In the genomic region with DNA sequence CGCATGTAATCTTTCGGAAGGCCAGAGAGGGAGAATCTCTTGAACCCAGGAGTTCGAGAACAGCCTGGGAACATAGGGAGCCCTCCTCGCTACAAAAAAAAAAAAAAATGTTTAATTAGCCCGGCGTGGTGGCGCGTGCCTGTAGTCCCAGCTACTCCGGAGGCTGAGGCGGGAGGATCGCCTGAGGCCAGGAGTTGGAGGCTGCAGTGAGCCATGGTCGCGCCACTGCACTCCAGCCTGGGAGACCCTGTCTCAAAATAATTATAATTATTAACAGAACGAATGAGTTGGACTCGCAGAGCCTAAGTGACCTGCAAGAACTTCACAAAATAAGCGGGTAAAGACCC, we compare ENCODE assay signal across 8 cellular contexts. TPM values are rescaled to one million over a fixed set of nuclear protein-coding genes. Genes with fewer than 3 reads are reported as not detected.
DNase-seq lines count a peak whose midpoint lies in the region; ATAC-seq and TF ChIP-seq lines count a peak whose summit lies in the region.

No MANE protein-coding gene starts in this region.

- TF ChIP-seq CTCF in KMS-11 (conservative IDR thresholded peaks at IDR 0.05; ENCODE audit: low read depth, low read length) = no peak

- H4K20me1 ChIP-seq in BLaER1 = peaks cover 7% of the 10 kb centered on the region
- H4K20me1 ChIP-seq in KMS-11 (ENCODE audit: insufficient read depth) = no peaks in the 10 kb centered on the region

- peak overlapping the region; percentile 94 for H3K4me3 ChIP-seq in BLaER1
- no peak overlapping the region for H3K4me3 ChIP-seq in KMS-11 (IDR thresholded peaks at IDR 0.05; ENCODE audit: insufficient read depth, low read depth, low read length)

- H3K79me2 ChIP-seq in KMS-11 (ENCODE audit: insufficient read depth, low read depth) = peaks cover 14% of the 10 kb centered on the region

- peaks cover 25% of the 10 kb centered on the region for H3K4me1 ChIP-seq in BLaER1
- H3K4me1 ChIP-seq in KMS-11 (ENCODE audit: low read depth, poor library complexity, severe bottlenecking) = peaks cover 11% of the 10 kb centered on the region

- no peaks in the 10 kb centered on the region for H3K27me3 ChIP-seq in BLaER1
- H3K27me3 ChIP-seq in KMS-11 (ENCODE audit: insufficient read depth, low read depth) = no peaks in the 10 kb centered on the region

- peaks cover 0 to 2% of the 10 kb centered on the region in 2 donors for H3K4me1 Mint-ChIP-seq in natural killer cell treated with Interleukin-12 subunit alpha and Interleukin-12 subunit beta and Interleukin-15 and Interleukin-18, amount 100 ng/mL, for 72 hours (ENCODE audit: low read depth in 2 of 2)

- peak overlapping the region; percentile 86 for H3K4me2 ChIP-seq in BLaER1
- peak overlapping the region; percentile 72 for H3K4me2 ChIP-seq in KMS-11

- H2AFZ ChIP-seq in KMS-11 (ENCODE audit: low read depth) = peak overlapping the region; percentile 100

- H3K4me3 Mint-ChIP-seq in natural killer cell treated with Interleukin-12 subunit alpha and Interleukin-12 subunit beta and Interleukin-15 and Interleukin-18, amount 100 ng/mL, for 72 hours = peak overlapping the region; percentile 89

- H3K27ac ChIP-seq in BLaER1 (peak overlapping the region; percentile 93), KMS-11 (peak overlapping the region; percentile 62)

- no peak for ATAC-seq in natural killer cell treated with Interleukin-12 subunit alpha and Interleukin-12 subunit beta and Interleukin-15 and Interleukin-18, amount 100 ng/mL, for 72 hours
- ATAC-seq in HG02588 (IDR thresholded peaks at IDR 0.05; ENCODE audit: unreplicated experiment) (no peak), GM18511 (IDR thresholded peaks at IDR 0.05; ENCODE audit: unreplicated experiment) (no peak)

- H3K27me3 Mint-ChIP-seq in natural killer cell treated with Interleukin-12 subunit alpha and Interleukin-12 subunit beta and Interleukin-15 and Interleukin-18, amount 100 ng/mL, for 72 hours = no peaks in the 10 kb centered on the region

- H3K9me3 ChIP-seq in BLaER1 = no peaks in the 10 kb centered on the region

- peaks cover 40% of the 10 kb centered on the region for H3K36me3 ChIP-seq in BLaER1
- peaks cover 5% of the 10 kb centered on the region; the same call in 1 of the 2 replicates for H3K36me3 ChIP-seq in KMS-11 (ENCODE audit: insufficient read depth)

- no peaks in the 10 kb centered on the region for H3K9me3 Mint-ChIP-seq in natural killer cell treated with Interleukin-12 subunit alpha and Interleukin-12 subunit beta and Interleukin-15 and Interleukin-18, amount 100 ng/mL, for 72 hours

- H3K27ac Mint-ChIP-seq in natural killer cell treated with Interleukin-12 subunit alpha and Interleukin-12 subunit beta and Interleukin-15 and Interleukin-18, amount 100 ng/mL, for 72 hours = peak overlapping the region; percentile 64 to 80

- DNase-seq in dermis blood vessel endothelial cell (peak; percentile 4), globus pallidus (ENCODE audit: low spot score) (no peak), amniotic stem cell (lab: John Stamatoyannopoulos, UW) (no peak)
- no peak for DNase-seq in natural killer cell treated with Interleukin-12 subunit alpha and Interleukin-12 subunit beta and Interleukin-15 and Interleukin-18, amount 100 ng/mL, for 72 hours (ENCODE audit: low spot score)

- no peaks in the 10 kb centered on the region for H3K36me3 Mint-ChIP-seq in natural killer cell treated with Interleukin-12 subunit alpha and Interleukin-12 subunit beta and Interleukin-15 and Interleukin-18, amount 100 ng/mL, for 72 hours

- peak overlapping the region; percentile 95 for H3K9ac ChIP-seq in BLaER1
- peak overlapping the region; percentile 72; the same call in 1 of the 2 replicates for H3K9ac ChIP-seq in KMS-11

RNA-seq across cellular contexts. Expression of gene PCGF6, which starts 0.8 kb away (rescaled TPM):
- total RNA-seq in dermis blood vessel endothelial cell = 13.3 and 14.3 TPM in 2 replicates
- 10 to 100 TPM; 12.2 to 19.0 TPM for total RNA-seq in natural killer cell treated with Interleukin-12 subunit alpha and Interleukin-12 subunit beta and Interleukin-15 and Interleukin-18, amount 100 ng/mL, for 72 hours

RNA-seq across cellular contexts. Expression of gene TAF5, which starts 17.6 kb away (rescaled TPM):
- total RNA-seq in dermis blood vessel endothelial cell = 7.5 and 9.4 TPM in 2 replicates
- 10 to 100 TPM in 1 of 2 donors, 1 to 10 TPM in 1; 8.3 to 11.3 TPM for total RNA-seq in natural killer cell treated with Interleukin-12 subunit alpha and Interleukin-12 subunit beta and Interleukin-15 and Interleukin-18, amount 100 ng/mL, for 72 hours

RNA-seq across cellular contexts. Expression of gene ATP5MK, which starts 46.1 kb away (rescaled TPM):
- total RNA-seq in dermis blood vessel endothelial cell = 152 and 350 TPM in 2 replicates
- 100 to 1,000 TPM; 161 to 302 TPM for total RNA-seq in natural killer cell treated with Interleukin-12 subunit alpha and Interleukin-12 subunit beta and Interleukin-15 and Interleukin-18, amount 100 ng/mL, for 72 hours

RNA-seq across cellular contexts. Expression of gene PDCD11, which starts 46.3 kb away (rescaled TPM):
- total RNA-seq in dermis blood vessel endothelial cell = 41.5 and 50.5 TPM in 2 replicates
- 100 to 1,000 TPM in 1 of 2 donors, 10 to 100 TPM in 1; 61.7 to 151 TPM for total RNA-seq in natural killer cell treated with Interleukin-12 subunit alpha and Interleukin-12 subunit beta and Interleukin-15 and Interleukin-18, amount 100 ng/mL, for 72 hours
